Comparison of ENCODE assay signal across 16 cellular contexts in the genomic region with DNA sequence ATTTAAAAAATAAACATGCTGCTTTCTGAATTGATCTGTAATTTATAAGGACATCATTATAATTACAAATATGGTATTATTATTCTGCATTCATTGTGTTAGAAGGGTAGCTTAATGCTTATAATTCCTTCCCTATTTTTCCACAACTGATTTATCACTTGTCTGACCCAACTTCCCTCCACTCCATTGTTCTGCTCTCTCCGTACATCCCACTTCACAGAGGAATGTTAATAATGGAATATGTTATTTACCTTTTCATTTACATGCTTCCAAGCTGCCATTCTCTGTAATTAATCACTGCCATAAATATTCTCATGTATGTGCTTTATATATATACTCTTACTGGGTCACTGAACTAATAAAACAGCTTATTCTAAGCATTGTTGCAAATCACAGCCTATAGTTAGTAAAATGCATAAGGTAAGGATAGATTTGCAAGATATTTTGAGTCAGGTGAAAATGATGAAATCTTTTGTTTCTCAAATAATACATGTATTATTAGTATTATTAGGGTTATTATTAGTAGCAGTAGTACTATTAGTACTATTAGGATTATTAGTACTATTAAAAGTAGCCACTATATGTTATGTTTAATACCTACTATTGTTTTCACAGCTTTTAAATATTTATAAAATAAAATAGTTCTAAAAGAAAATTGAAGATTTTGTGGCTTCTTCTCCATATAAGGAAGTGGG.
"Had no signal": no experiment of that assay in that cellular context is flagged by ENCODE, and none has a peak within 500 bp of the region (broad histone marks: within the 10 kb centered on the region; RNA-seq: fewer than 3 reads in every experiment).

No MANE protein-coding gene starts in this region.

- ATAC-seq: heart left ventricle; naive thymus-derived CD4-positive, alpha-beta T cell; psoas muscle; sciatic nerve; stimulated activated naive B cell treated with anti-CD40 and anti-IgM and Interleukin-4, amounts not matched to agents 10 μg/mL and 1 μg/mL and 100 μg/mL, for 72 hours; stimulated activated naive CD8-positive, alpha-beta T cell treated with anti-CD3 and anti-CD28 coated beads, Interleukin-15, amount 100 ng/mL, for 72 hours had no signal

- H3K4me3 ChIP-seq: heart left ventricle, psoas muscle, testis, tibial nerve had no signal

- H3K9me3 Mint-ChIP-seq: naive thymus-derived CD4-positive, alpha-beta T cell; nephron progenitor cell; stimulated activated naive B cell treated with anti-CD40 and anti-IgM and Interleukin-4, amounts not matched to agents 10 μg/mL and 1 μg/mL and 100 μg/mL, for 72 hours; stimulated activated naive CD8-positive, alpha-beta T cell treated with anti-CD3 and anti-CD28 coated beads, Interleukin-15, amount 100 ng/mL, for 72 hours had no signal

- H3K79me2 ChIP-seq: parathyroid adenoma had no signal

- H3K4me1 ChIP-seq: parathyroid adenoma, psoas muscle, testis, tibial nerve had no signal

- H3K9ac ChIP-seq: parathyroid adenoma had no signal

- H3K27me3 ChIP-seq: heart left ventricle, testis, tibial nerve had no signal

- H3K27ac ChIP-seq: heart left ventricle, parathyroid adenoma, psoas muscle, testis, tibial nerve had no signal

- H3K36me3 Mint-ChIP-seq: naive thymus-derived CD4-positive, alpha-beta T cell; stimulated activated naive B cell treated with anti-CD40 and anti-IgM and Interleukin-4, amounts not matched to agents 10 μg/mL and 1 μg/mL and 100 μg/mL, for 72 hours had no signal

- H3K4me3 Mint-ChIP-seq: naive thymus-derived CD4-positive, alpha-beta T cell; nephron progenitor cell; stimulated activated naive B cell treated with anti-CD40 and anti-IgM and Interleukin-4, amounts not matched to agents 10 μg/mL and 1 μg/mL and 100 μg/mL, for 72 hours; stimulated activated naive CD8-positive, alpha-beta T cell treated with anti-CD3 and anti-CD28 coated beads, Interleukin-15, amount 100 ng/mL, for 72 hours had no signal

- H3K4me1 Mint-ChIP-seq: nephron progenitor cell had no signal

- H2AFZ ChIP-seq: parathyroid adenoma had no signal

- H3K27me3 Mint-ChIP-seq: stimulated activated naive CD8-positive, alpha-beta T cell treated with anti-CD3 and anti-CD28 coated beads, Interleukin-15, amount 100 ng/mL, for 72 hours had no signal

- H3K27ac Mint-ChIP-seq: naive thymus-derived CD4-positive, alpha-beta T cell; nephron progenitor cell; stimulated activated naive B cell treated with anti-CD40 and anti-IgM and Interleukin-4, amounts not matched to agents 10 μg/mL and 1 μg/mL and 100 μg/mL, for 72 hours; stimulated activated naive CD8-positive, alpha-beta T cell treated with anti-CD3 and anti-CD28 coated beads, Interleukin-15, amount 100 ng/mL, for 72 hours had no signal

- H3K9me3 ChIP-seq: heart left ventricle, psoas muscle, testis, tibial nerve had no signal

- H3K36me3 ChIP-seq: heart left ventricle, tibial nerve had no signal

- DNase-seq: foreskin melanocyte; heart left ventricle; hippocampal formation; kidney glomerular epithelial cell; mammary epithelial cell; naive thymus-derived CD4-positive, alpha-beta T cell; nephron progenitor cell; psoas muscle; stimulated activated CD4-positive, alpha-beta T cell treated with anti-CD3 and anti-CD28 coated beads, Interleukin-2, amount 100 ng/mL, for 24 hours; stimulated activated CD4-positive, alpha-beta T cell treated with anti-CD3 and anti-CD28 coated beads, Interleukin-4, amount 100 ng/mL, for 4 hours; stimulated activated naive B cell treated with anti-CD40 and anti-IgM and Interleukin-4, amounts not matched to agents 10 μg/mL and 1 μg/mL and 100 μg/mL, for 72 hours; stimulated activated naive CD8-positive, alpha-beta T cell treated with anti-CD3 and anti-CD28 coated beads, Interleukin-15, amount 100 ng/mL, for 72 hours; testis had no signal
